22 cellular contexts compared by ENCODE assay signal in genomic region chr18:50674307-50674706, GRCh38.
"Had no signal": no experiment of that assay in that cellular context is flagged by ENCODE, and none has a peak within 500 bp of the region (broad histone marks: within the 10 kb centered on the region; RNA-seq: fewer than 3 reads in every experiment).

No MANE protein-coding gene starts in this region.

- H3K9me3 Mint-ChIP-seq: activated CD4-positive, alpha-beta memory T cell treated with anti-CD3 and anti-CD28 coated beads for 36 hours; activated naive CD8-positive, alpha-beta T cell treated with anti-CD3 and anti-CD28 coated beads for 36 hours; activated T-helper 1 cell treated with anti-CD3 and anti-CD28 coated beads, Interleukin-12 subunit alpha, Interleukin-12 subunit beta, Interleukin-2, Interleukin-4 antibody, amounts not matched to agents 30 ng/mL and 10 ng/mL and 1 ng/mL, durations not matched to agents 14 hours and 24 hours and 36 hours; effector memory CD8-positive, alpha-beta T cell; stimulated activated memory B cell treated with anti-CD40 and anti-IgM and Interleukin-4, amounts not matched to agents 10 μg/mL and 1 μg/mL and 100 μg/mL, for 72 hours; T-cell had no signal

- H3K27ac ChIP-seq: foreskin keratinocyte, left lung, neutrophil, skin epidermis, thoracic aorta, upper lobe of left lung had no signal

- H3K4me3 ChIP-seq: left lung, skin epidermis, thoracic aorta, upper lobe of left lung had no signal

- H3K27me3 Mint-ChIP-seq: activated CD4-positive, alpha-beta memory T cell treated with anti-CD3 and anti-CD28 coated beads for 36 hours; activated naive CD8-positive, alpha-beta T cell treated with anti-CD3 and anti-CD28 coated beads for 36 hours had no signal

- H3K27ac Mint-ChIP-seq: activated CD4-positive, alpha-beta memory T cell treated with anti-CD3 and anti-CD28 coated beads for 36 hours; activated naive CD8-positive, alpha-beta T cell treated with anti-CD3 and anti-CD28 coated beads for 36 hours; activated T-helper 1 cell treated with anti-CD3 and anti-CD28 coated beads, Interleukin-12 subunit alpha, Interleukin-12 subunit beta, Interleukin-2, Interleukin-4 antibody, amounts not matched to agents 30 ng/mL and 10 ng/mL and 1 ng/mL, durations not matched to agents 14 hours and 24 hours and 36 hours; effector memory CD8-positive, alpha-beta T cell; naive thymus-derived CD4-positive, alpha-beta T cell; stimulated activated memory B cell treated with anti-CD40 and anti-IgM and Interleukin-4, amounts not matched to agents 10 μg/mL and 1 μg/mL and 100 μg/mL, for 72 hours; T-cell; WTC11 had no signal

- H3K36me3 ChIP-seq: left lung, neutrophil, thoracic aorta, upper lobe of left lung had no signal

- H3K9me3 ChIP-seq: left lung, neutrophil, thoracic aorta, upper lobe of left lung had no signal

- H3K4me1 ChIP-seq: foreskin keratinocyte, left lung, upper lobe of left lung had no signal

- H3K4me3 Mint-ChIP-seq: activated CD4-positive, alpha-beta memory T cell treated with anti-CD3 and anti-CD28 coated beads for 36 hours; activated naive CD8-positive, alpha-beta T cell treated with anti-CD3 and anti-CD28 coated beads for 36 hours; activated T-helper 1 cell treated with anti-CD3 and anti-CD28 coated beads, Interleukin-12 subunit alpha, Interleukin-12 subunit beta, Interleukin-2, Interleukin-4 antibody, amounts not matched to agents 30 ng/mL and 10 ng/mL and 1 ng/mL, durations not matched to agents 14 hours and 24 hours and 36 hours; effector memory CD8-positive, alpha-beta T cell; naive thymus-derived CD4-positive, alpha-beta T cell; stimulated activated memory B cell treated with anti-CD40 and anti-IgM and Interleukin-4, amounts not matched to agents 10 μg/mL and 1 μg/mL and 100 μg/mL, for 72 hours; T-cell; WTC11 had no signal

- H3K36me3 Mint-ChIP-seq: activated CD4-positive, alpha-beta memory T cell treated with anti-CD3 and anti-CD28 coated beads for 36 hours; activated naive CD8-positive, alpha-beta T cell treated with anti-CD3 and anti-CD28 coated beads for 36 hours; naive thymus-derived CD4-positive, alpha-beta T cell; stimulated activated memory B cell treated with anti-CD40 and anti-IgM and Interleukin-4, amounts not matched to agents 10 μg/mL and 1 μg/mL and 100 μg/mL, for 72 hours; T-cell had no signal

- H3K27me3 ChIP-seq: foreskin keratinocyte, left lung, neutrophil, upper lobe of left lung had no signal

- DNase-seq: activated CD4-positive, alpha-beta memory T cell treated with anti-CD3 and anti-CD28 coated beads for 36 hours; activated CD4-positive, alpha-beta T cell treated with anti-CD3 and anti-CD28 coated beads for 4 hours; activated naive CD8-positive, alpha-beta T cell treated with anti-CD3 and anti-CD28 coated beads for 36 hours; activated T-cell treated with anti-CD3 and anti-CD28 coated beads for 4 hours; amniotic stem cell; effector memory CD8-positive, alpha-beta T cell; foreskin keratinocyte; glutamatergic neuron; kidney; left lung; naive thymus-derived CD4-positive, alpha-beta T cell; stimulated activated CD4-positive, alpha-beta T cell treated with anti-CD3 and anti-CD28 coated beads, Interleukin-15, amount 100 ng/mL, for 24 hours; stimulated activated CD4-positive, alpha-beta T cell treated with anti-CD3 and anti-CD28 coated beads, Interleukin-4, amount 100 ng/mL, for 24 hours; T-cell; upper lobe of left lung had no signal

- ATAC-seq: effector memory CD8-positive, alpha-beta T cell; foreskin keratinocyte; left lung; naive thymus-derived CD4-positive, alpha-beta T cell; SK-N-SH treated with all-trans-retinoic acid at 6 μM for 48 hours; stimulated activated memory B cell treated with anti-CD40 and anti-IgM and Interleukin-4, amounts not matched to agents 10 μg/mL and 1 μg/mL and 100 μg/mL, for 72 hours; T-cell; WTC11 had no signal

- H3K4me1 Mint-ChIP-seq: activated naive CD8-positive, alpha-beta T cell treated with anti-CD3 and anti-CD28 coated beads for 36 hours; naive thymus-derived CD4-positive, alpha-beta T cell; stimulated activated memory B cell treated with anti-CD40 and anti-IgM and Interleukin-4, amounts not matched to agents 10 μg/mL and 1 μg/mL and 100 μg/mL, for 72 hours; T-cell had no signal
